ENCODE assay signal across 26 cellular contexts in the genomic region with DNA sequence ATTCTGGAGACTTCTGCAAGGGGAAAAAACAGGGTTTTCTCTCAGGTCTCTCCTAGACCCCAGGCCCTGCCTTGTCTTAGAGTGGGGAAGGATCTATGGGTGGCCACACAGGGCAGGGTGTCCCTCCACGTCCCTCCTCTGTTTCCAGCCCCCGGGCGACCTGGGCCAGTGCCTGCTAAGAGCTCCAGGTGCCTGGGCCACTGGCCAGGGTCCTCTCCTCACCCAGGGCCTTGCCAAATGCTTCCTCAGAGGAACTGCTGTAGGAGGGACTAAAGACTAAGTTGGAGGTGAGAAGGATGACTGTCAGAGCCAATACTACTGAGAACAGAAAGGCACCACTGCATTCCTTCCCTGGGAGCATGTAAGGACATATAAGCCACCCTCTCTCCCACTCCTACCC. TPM values are rescaled to one million over a fixed set of nuclear protein-coding genes. Genes with fewer than 3 reads are reported as not detected.
A peak's percentile ranks its signal among the peaks of the same experiment; 100 is the strongest.
DNase-seq lines count a peak whose midpoint lies in the region; ATAC-seq and TF ChIP-seq lines count a peak whose summit lies in the region.
"Had no signal": no experiment of that assay in that cellular context is flagged by ENCODE, and none has a peak within 500 bp of the region (broad histone marks: within the 10 kb centered on the region; RNA-seq: fewer than 3 reads in every experiment).

No MANE protein-coding gene starts in this region.

- H3K4ac ChIP-seq in neuronal stem cell (ENCODE audit: low read length), result no peak overlapping the region

- H3K36me3 ChIP-seq in right atrium auricular region (no peaks in the 10 kb centered on the region), neuronal stem cell (replicated peaks in 1 of 2; ENCODE audit: control insufficient read depth in 2 of 2, insufficient read depth in 2 of 2, low read length in 2 of 2) (no peaks in the 10 kb centered on the region)
- H3K36me3 ChIP-seq: BE2C, BLaER1 had no signal

- no peak overlapping the region for H3K4me3 ChIP-seq in right atrium auricular region
- H3K4me3 ChIP-seq in neuronal stem cell (ENCODE audit: low read length in 2 of 2), result no peak overlapping the region
- H3K4me3 ChIP-seq: BLaER1, GM12878 had no signal

- H2BK12ac ChIP-seq in neuronal stem cell (ENCODE audit: low read length), result no peak overlapping the region

- peak overlapping the region; percentile 10 for H2BK5ac ChIP-seq in neuronal stem cell (ENCODE audit: low read length)

- H3K9ac ChIP-seq in neuronal stem cell (ENCODE audit: low read depth, low read length, poor library complexity), result no peak overlapping the region
- H3K9ac ChIP-seq: BLaER1 had no signal

- H3K27me3 ChIP-seq in right atrium auricular region, result no peaks in the 10 kb centered on the region
- peaks cover 0 to 34% (median 4%) of the 10 kb centered on the region in 3 experiments for H3K27me3 ChIP-seq in neuronal stem cell (ENCODE audit: control insufficient read depth in 3 of 3, insufficient read depth in 3 of 3, low read depth in 1 of 3, low read length in 3 of 3)
- H3K27me3 ChIP-seq: BE2C had no signal

- H3K4me2 ChIP-seq in neuronal stem cell (ENCODE audit: insufficient read depth, low read length, poor library complexity, severe bottlenecking), result no peak overlapping the region
- H3K4me2 ChIP-seq: BLaER1 had no signal

- no peaks in the 10 kb centered on the region for H3K79me1 ChIP-seq in neuronal stem cell (ENCODE audit: low read depth, low read length)

- H2BK15ac ChIP-seq in neuronal stem cell (ENCODE audit: low read length), result no peak overlapping the region

- H4K8ac ChIP-seq in neuronal stem cell (ENCODE audit: low read depth, low read length), result no peak overlapping the region

- H2AK5ac ChIP-seq in neuronal stem cell (ENCODE audit: low read depth, low read length), result peak overlapping the region; percentile 18

- no peaks in the 10 kb centered on the region for H3K9me3 ChIP-seq in right atrium auricular region
- H3K9me3 ChIP-seq in neuronal stem cell (replicated peaks in 1 of 2; ENCODE audit: control insufficient read depth in 2 of 2, insufficient read depth in 1 of 2, low read depth in 1 of 2, low read length in 2 of 2), result no peaks in the 10 kb centered on the region
- H3K9me3 ChIP-seq: BE2C, BLaER1 had no signal

- no peak for TF ChIP-seq CTCF in right atrium auricular region (IDR thresholded peaks at IDR 0.05)

- intact Hi-C loops in Right ventricle myocardium inferior (cut with DNase I), result no loop called here
- intact Hi-C loops in left ventricle myocardium superior (cut with micrococcal nuclease), result no loop called here
- intact Hi-C loops in left cardiac atrium (cut with DNase I), result no loop called here

- peak overlapping the region; percentile 20 for H3K23ac ChIP-seq in neuronal stem cell (ENCODE audit: low read depth, low read length, poor library complexity)

- no peak for DNase-seq in Right ventricle myocardium inferior (ENCODE audit: missing footprints)
- no peak for DNase-seq in right atrium auricular region (ENCODE audit: low spot score)
- peak; percentile 38 for DNase-seq in left ventricle myocardium superior
- no peak for DNase-seq in left cardiac atrium
- DNase-seq in neuronal stem cell (ENCODE audit: low spot score), result no peak
- DNase-seq in NCI-H82 (lab: John Stamatoyannopoulos, UW), result no peak
- DNase-seq in activated T-cell treated with anti-CD3 and anti-CD28 coated beads for 4 hours, result no peak
- DNase-seq: 8988T; ACHN; BE2C; C1 segment of cervical spinal cord; CD4-positive, alpha-beta memory T cell; CD4-positive, CD25-positive, alpha-beta regulatory T cell; COR-L47; DMS 273 treated with DMSO at 0.1 percent for 48 hours; DMS153; DMS53; DMS79; DND-41; EL; GDM1 had no signal

- H3K4me1 ChIP-seq in right atrium auricular region, result peaks cover 0 to 11% of the 10 kb centered on the region in 2 donors
- H3K4me1 ChIP-seq in neuronal stem cell (ENCODE audit: control insufficient read depth in 2 of 2, insufficient read depth in 1 of 2, low read depth in 1 of 2, low read length in 2 of 2), result peaks cover 0 to 1% of the 10 kb centered on the region in 2 donors
- H3K4me1 ChIP-seq: BE2C had no signal

- H4K91ac ChIP-seq in neuronal stem cell (ENCODE audit: low read depth, low read length, poor library complexity), result no peak overlapping the region

- H3K18ac ChIP-seq in neuronal stem cell (ENCODE audit: low read length), result peak overlapping the region; percentile 21

- WGBS in neuronal stem cell (ENCODE audit: extremely low coverage in 2 of 2, insufficient read length in 2 of 2, insufficient replicate concordance in 1 of 2), 2 donors, result no CpG with 5 or more reads among the region's 3 CpGs

- no peak overlapping the region for H3K14ac ChIP-seq in neuronal stem cell (ENCODE audit: low read length)

- H3K27ac ChIP-seq in right atrium auricular region (no peak overlapping the region), neuronal stem cell (replicated peaks; ENCODE audit: low read length) (no peak overlapping the region)
- H3K27ac ChIP-seq: BLaER1 had no signal

- ATAC-seq in Right ventricle myocardium inferior (peak; percentile 20), left ventricle myocardium superior (peak; percentile 58), left cardiac atrium (no peak)
- ATAC-seq: GM12878 had no signal

- H2BK120ac ChIP-seq in neuronal stem cell (ENCODE audit: low read depth, low read length), result no peak overlapping the region

- H2AFZ ChIP-seq in neuronal stem cell (ENCODE audit: low read length), result no peak overlapping the region

RNA-seq across cellular contexts. Expression of a gene that starts 11.4 kb away (rescaled TPM):
- 0.22 TPM for total RNA-seq in Right ventricle myocardium inferior
- total RNA-seq in right atrium auricular region, result under 1 TPM; 0.11 to 0.20 TPM
- total RNA-seq in left ventricle myocardium superior, result 0.12 TPM
- total RNA-seq in left cardiac atrium, result under 1 TPM in 1 of 2 donors, not detected in 1; 0.05 TPM
- polyA plus RNA-seq in neuronal stem cell (2013, experiment 1 of 2), result 2.5 TPM
- polyA plus RNA-seq in neuronal stem cell (2013, experiment 2 of 2), result 2.5 TPM
- polyA plus RNA-seq: AG04450; CD14-positive monocyte; CD4-positive, CD25-positive, alpha-beta regulatory T cell; CD8-positive, alpha-beta memory T cell had no signal

Comparison
In these comparisons a context has a peak if more than half of its experiments do, and no peak if none do; other contexts are left out.
1. ATAC-seq: peak in Right ventricle myocardium inferior (single experiment) and left ventricle myocardium superior (single experiment); none in left cardiac atrium (0 of 2).